22 cellular contexts compared by ENCODE assay signal in the genomic region with DNA sequence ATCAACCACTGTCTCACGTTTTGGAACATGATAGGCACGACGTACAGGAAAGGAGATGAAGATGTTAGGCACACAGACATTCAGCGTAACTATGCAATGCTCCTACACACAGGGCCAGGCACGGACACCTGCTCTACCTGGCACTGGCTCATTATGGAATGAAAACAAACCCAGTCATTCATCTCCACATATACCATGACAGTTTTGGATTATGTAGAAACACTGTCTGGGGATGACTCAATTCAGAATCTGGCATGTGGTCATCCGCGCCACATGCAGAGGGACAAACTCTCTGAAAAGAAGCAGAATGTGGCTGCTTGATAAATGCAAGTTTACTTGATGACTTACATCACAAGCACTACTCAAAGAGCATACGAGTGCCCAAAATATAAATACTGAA. TPM values are rescaled to one million over a fixed set of nuclear protein-coding genes. Genes with fewer than 3 reads are reported as not detected.
DNase-seq lines count a peak whose midpoint lies in the region; ATAC-seq and TF ChIP-seq lines count a peak whose summit lies in the region.
"Had no signal": no experiment of that assay in that cellular context is flagged by ENCODE, and none has a peak within 500 bp of the region (broad histone marks: within the 10 kb centered on the region; RNA-seq: fewer than 3 reads in every experiment).

No MANE protein-coding gene starts in this region.

- peaks cover 15% of the 10 kb centered on the region for H3K36me3 Mint-ChIP-seq in activated naive CD8-positive, alpha-beta T cell
- peaks cover 32% of the 10 kb centered on the region for H3K36me3 Mint-ChIP-seq in activated naive CD8-positive, alpha-beta T cell treated with anti-CD3 and anti-CD28 coated beads for 36 hours

- H3K4me1 Mint-ChIP-seq in activated naive CD8-positive, alpha-beta T cell (ENCODE audit: low read depth), result peaks cover 7% of the 10 kb centered on the region
- peaks cover 6% of the 10 kb centered on the region for H3K4me1 Mint-ChIP-seq in activated naive CD8-positive, alpha-beta T cell treated with anti-CD3 and anti-CD28 coated beads for 36 hours
- H3K4me1 Mint-ChIP-seq: activated B cell treated with CpG ODN at 0.5 μM for 24 hours, CD14-positive monocyte, nephron progenitor cell had no signal

- ATAC-seq in stimulated activated naive CD8-positive, alpha-beta T cell treated with anti-CD3 and anti-CD28 coated beads, Interleukin-15, Interleukin-2, amounts not matched to agents 100 U/mL and 50 U/mL, for 24 hours, result peak; percentile 69
- ATAC-seq: HepG2, left lung had no signal

- H3K4me3 ChIP-seq in choroid plexus epithelial cell (ENCODE audit: low read depth, low read length), result no peak overlapping the region
- H3K4me3 ChIP-seq: adrenal gland, left lung, thoracic aorta had no signal

- TF ChIP-seq CTCF in choroid plexus epithelial cell (conservative IDR thresholded peaks at IDR 0.05; ENCODE audit: low read depth, low read length), result no peak

- no peak overlapping the region for H3K4me3 Mint-ChIP-seq in activated naive CD8-positive, alpha-beta T cell
- H3K4me3 Mint-ChIP-seq in activated naive CD8-positive, alpha-beta T cell treated with anti-CD3 and anti-CD28 coated beads for 36 hours, result no peak overlapping the region
- H3K4me3 Mint-ChIP-seq: activated B cell treated with CpG ODN at 0.5 μM for 24 hours, CD14-positive monocyte, H9, nephron progenitor cell had no signal

- no peaks in the 10 kb centered on the region for H3K9me3 Mint-ChIP-seq in activated naive CD8-positive, alpha-beta T cell (ENCODE audit: low read depth)
- no peaks in the 10 kb centered on the region for H3K9me3 Mint-ChIP-seq in activated naive CD8-positive, alpha-beta T cell treated with anti-CD3 and anti-CD28 coated beads for 36 hours
- H3K9me3 Mint-ChIP-seq: activated B cell treated with CpG ODN at 0.5 μM for 24 hours, CD14-positive monocyte, H9, nephron progenitor cell had no signal

- no peaks in the 10 kb centered on the region for H3K27me3 Mint-ChIP-seq in activated naive CD8-positive, alpha-beta T cell
- H3K27me3 Mint-ChIP-seq in activated naive CD8-positive, alpha-beta T cell treated with anti-CD3 and anti-CD28 coated beads for 36 hours, result no peaks in the 10 kb centered on the region

- DNase-seq in activated naive CD8-positive, alpha-beta T cell treated with anti-CD3 and anti-CD28 coated beads for 36 hours, result no peak
- DNase-seq in MV-4-11 (lab: John Stamatoyannopoulos, UW) (peak; percentile 30), choroid plexus epithelial cell (ENCODE audit: low read depth) (peak; percentile 17), NAMALWA (ENCODE audit: low spot score) (no peak), NCI-H2171 treated with DMSO at 0.1 percent for 48 hours (lab: John Stamatoyannopoulos, UW) (no peak), cerebellar cortex (ENCODE audit: low spot score) (no peak)
- DNase-seq in stimulated activated naive CD8-positive, alpha-beta T cell treated with anti-CD3 and anti-CD28 coated beads, Interleukin-15, Interleukin-2, amounts not matched to agents 100 U/mL and 50 U/mL, for 24 hours, result no peak
- DNase-seq: activated B cell treated with CpG ODN at 0.5 μM for 24 hours; activated effector memory CD4-positive, alpha-beta T cell treated with Interleukin-2 at 50 U/mL for 16 hours; adrenal gland; DMS 273 treated with DMSO at 0.1 percent for 48 hours; H9; left lung; midbrain; NCI-H1436 treated with DMSO at 0.1 percent for 48 hours; NCI-H526 treated with DMSO at 0.1 percent for 48 hours; nephron progenitor cell; T-helper 9 cell had no signal

- peak overlapping the region; percentile 1 for H3K27ac Mint-ChIP-seq in activated naive CD8-positive, alpha-beta T cell
- H3K27ac Mint-ChIP-seq in activated naive CD8-positive, alpha-beta T cell treated with anti-CD3 and anti-CD28 coated beads for 36 hours, result no peak overlapping the region
- H3K27ac Mint-ChIP-seq: activated B cell treated with CpG ODN at 0.5 μM for 24 hours, H9, nephron progenitor cell had no signal

RNA-seq across cellular contexts. Expression of gene NFU1, which starts 29.5 kb away (rescaled TPM):
- 10 to 100 TPM; 47.4 to 50.9 TPM for total RNA-seq in activated naive CD8-positive, alpha-beta T cell treated with anti-CD3 and anti-CD28 coated beads for 36 hours

Comparison
In these comparisons a context has a peak if more than half of its experiments do, and no peak if none do; other contexts are left out.
1. DNase-seq: peak in MV-4-11 (single experiment) and choroid plexus epithelial cell (single experiment); none in activated naive CD8-positive, alpha-beta T cell treated with anti-CD3 and anti-CD28 coated beads for 36 hours (single experiment), stimulated activated naive CD8-positive, alpha-beta T cell treated with anti-CD3 and anti-CD28 coated beads, Interleukin-15, Interleukin-2, amounts not matched to agents 100 U/mL and 50 U/mL, for 24 hours (single experiment), NAMALWA (single experiment), NCI-H2171 treated with DMSO at 0.1 percent for 48 hours (single experiment) and cerebellar cortex (single experiment).